1 cellular context compared by ENCODE assay signal in the genomic region with DNA sequence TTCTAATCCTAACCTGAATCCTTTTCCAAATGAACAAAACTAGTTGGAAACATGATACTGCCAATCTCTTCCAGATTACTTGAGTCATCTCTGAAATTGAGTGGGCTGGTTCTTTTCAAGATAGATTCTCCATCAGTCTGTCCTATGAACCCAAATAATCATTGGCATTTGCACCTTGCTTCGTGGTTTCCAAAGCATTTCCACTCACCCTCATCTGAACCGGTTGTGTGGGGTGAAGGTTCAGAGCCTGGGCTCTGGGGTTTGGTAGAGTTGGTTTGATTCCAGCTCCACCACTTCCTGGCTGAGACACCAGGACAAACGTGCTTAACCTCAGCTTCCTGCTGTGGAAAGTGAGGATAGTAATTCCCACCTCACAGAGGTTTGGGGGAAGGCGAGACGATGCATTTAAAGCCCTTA.
TF ChIP-seq lines count a peak whose summit lies in the region.

No MANE protein-coding gene starts in this region.

TF ChIP-seq in IMR-90, 13 proteins besides CTCF, POLR2A, EP300 and RAD21:
- TF ChIP-seq, protein P1, sequence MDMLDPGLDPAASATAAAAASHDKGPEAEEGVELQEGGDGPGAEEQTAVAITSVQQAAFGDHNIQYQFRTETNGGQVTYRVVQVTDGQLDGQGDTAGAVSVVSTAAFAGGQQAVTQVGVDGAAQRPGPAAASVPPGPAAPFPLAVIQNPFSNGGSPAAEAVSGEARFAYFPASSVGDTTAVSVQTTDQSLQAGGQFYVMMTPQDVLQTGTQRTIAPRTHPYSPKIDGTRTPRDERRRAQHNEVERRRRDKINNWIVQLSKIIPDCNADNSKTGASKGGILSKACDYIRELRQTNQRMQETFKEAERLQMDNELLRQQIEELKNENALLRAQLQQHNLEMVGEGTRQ (IDR thresholded peaks at IDR 0.05; ENCODE audit: low read depth, low read length): no peak
- TF ChIP-seq BHLHE40 (IDR thresholded peaks at IDR 0.05; ENCODE audit: low read depth, low read length): peak; percentile 38
- no peak for TF ChIP-seq MAZ (IDR thresholded peaks at IDR 0.05; ENCODE audit: borderline replicate concordance, low read depth, low read length)
